In genomic region chr12:55965240-55965639, GRCh38 we compare ENCODE assay signal across 1 cellular context.
TF ChIP-seq lines count a peak whose summit lies in the region.

No MANE protein-coding gene starts in this region.

TF ChIP-seq in HepG2, 621 proteins besides CTCF, POLR2A, EP300 and RAD21:
- TF ChIP-seq SNAPC2 (CRISPR knock-in tag; IDR thresholded peaks at IDR 0.05) (no peak), MIXL1 (CRISPR knock-in tag; IDR thresholded peaks at IDR 0.05) (no peak)
